15 cellular contexts compared by ENCODE assay signal in genomic region chr13:100665403-100665802, GRCh38. TPM values are rescaled to one million over a fixed set of nuclear protein-coding genes. Genes with fewer than 3 reads are reported as not detected.
DNase-seq lines count a peak whose midpoint lies in the region; TF ChIP-seq lines count a peak whose summit lies in the region.
"Had no signal": no experiment of that assay in that cellular context is flagged by ENCODE, and none has a peak within 500 bp of the region (broad histone marks: within the 10 kb centered on the region; RNA-seq: fewer than 3 reads in every experiment).

No MANE protein-coding gene starts in this region.

- TF ChIP-seq POLR2A in breast epithelium (IDR thresholded peaks at IDR 0.05) = no peak

- no peaks in the 10 kb centered on the region for H3K27me3 ChIP-seq in breast epithelium

- H3K9me3 ChIP-seq in breast epithelium = no peaks in the 10 kb centered on the region
- H3K9me3 ChIP-seq: A549, Caco-2, HAP-1 had no signal

- no peak overlapping the region for H3K4me3 ChIP-seq in breast epithelium
- H3K4me3 ChIP-seq: A549, HAP-1 had no signal

- intact Hi-C loops in breast epithelium (cut with DNase I; ENCODE audit: low total_unique reads) = no loop called here

- no peaks in the 10 kb centered on the region for H3K36me3 ChIP-seq in breast epithelium

- H3K4me1 ChIP-seq in breast epithelium = no peaks in the 10 kb centered on the region
- H3K4me1 ChIP-seq: A549, HAP-1 had no signal

- peak overlapping the region; percentile 5 for H3K27ac ChIP-seq in cingulate gyrus (ENCODE audit: low read depth, low read length)
- peak overlapping the region; percentile 84 for H3K27ac ChIP-seq in temporal lobe (ENCODE audit: low read depth, low read length)
- no peak overlapping the region for H3K27ac ChIP-seq in breast epithelium
- H3K27ac ChIP-seq: 22Rv1, A549, C4-2B had no signal

- no peak for TF ChIP-seq CTCF in breast epithelium (IDR thresholded peaks at IDR 0.05)

- DNase-seq in activated CD8-positive, alpha-beta memory T cell treated with anti-CD3 and anti-CD28 coated beads for 24 hours = peak; percentile 28
- no peak for DNase-seq in activated CD8-positive, alpha-beta memory T cell treated with anti-CD3 and anti-CD28 coated beads, Interleukin-2, amount 50 U/mL, for 4 hours
- no peak for DNase-seq in GOT3 (lab: John Stamatoyannopoulos, UW)
- no peak for DNase-seq in activated CD4-positive, alpha-beta T cell treated with anti-CD3 and anti-CD28 coated beads for 4 hours
- DNase-seq in breast epithelium (ENCODE audit: low spot score in 2 of 2) = no peak
- DNase-seq: AML-193; Caco-2; CD4-positive, alpha-beta T cell; IMR-90 had no signal

RNA-seq across cellular contexts. Expression of gene TMTC4, which starts 9.2 kb away (rescaled TPM):
- total RNA-seq in temporal lobe (52.1 TPM), breast epithelium (10 to 100 TPM; 16.6 to 28.2 (median 16.8) TPM)

Comparison
In these comparisons a context has a peak if more than half of its experiments do, and no peak if none do; other contexts are left out.
1. H3K27ac ChIP-seq: peak in cingulate gyrus (single experiment) and temporal lobe (single experiment); none in breast epithelium (0 of 2).